Comparison of ENCODE assay signal across 12 cellular contexts in genomic region chr12:45615268-45615667, GRCh38.
DNase-seq lines count a peak whose midpoint lies in the region; ATAC-seq and TF ChIP-seq lines count a peak whose summit lies in the region.
"Had no signal": no experiment of that assay in that cellular context is flagged by ENCODE, and none has a peak within 500 bp of the region (broad histone marks: within the 10 kb centered on the region; RNA-seq: fewer than 3 reads in every experiment).

No MANE protein-coding gene starts in this region.

- peak overlapping the region in 1 of 2 donors; percentile 78 for H3K27ac Mint-ChIP-seq in natural killer cell treated with Interleukin-12 subunit alpha and Interleukin-12 subunit beta and Interleukin-15 and Interleukin-18, amount 100 ng/mL, for 72 hours
- H3K27ac Mint-ChIP-seq: activated T-helper 17 cell treated with anti-CD3 and anti-CD28 coated beads, Interleukin-2, amount 50 U/mL, for 72 hours; CD4-positive, CD25-positive, alpha-beta regulatory T cell; IgD-negative memory B cell had no signal

- H3K9me3 ChIP-seq in SJSA1 (replicated peaks) = no peaks in the 10 kb centered on the region

- no peak overlapping the region for H3K4me3 ChIP-seq in NB4 (ENCODE audit: low read depth, low read length)
- no peak overlapping the region for H3K4me3 ChIP-seq in SJSA1

- H3K27me3 Mint-ChIP-seq in natural killer cell treated with Interleukin-12 subunit alpha and Interleukin-12 subunit beta and Interleukin-15 and Interleukin-18, amount 100 ng/mL, for 72 hours = no peaks in the 10 kb centered on the region

- TF ChIP-seq CTCF in NB4 (IDR thresholded peaks at IDR 0.05; ENCODE audit: low read depth, low read length) = no peak

- DNase-seq in COLO668 (lab: John Stamatoyannopoulos, UW; ENCODE audit: unreplicated experiment) = peak; percentile 72
- DNase-seq in NB4 (ENCODE audit: low read depth) = peak; percentile 33
- DNase-seq in SJSA1 (ENCODE audit: low read depth in 1 of 2, low spot score in 2 of 2) = peak; percentile 63 to 69
- peak; percentile 58 for DNase-seq in hepatic stellate cell (ENCODE audit: low spot score)
- DNase-seq in ureter (ENCODE audit: low spot score) = no peak
- DNase-seq in HK-2 (ENCODE audit: unreplicated experiment) = no peak
- no peak for DNase-seq in natural killer cell treated with Interleukin-12 subunit alpha and Interleukin-12 subunit beta and Interleukin-15 and Interleukin-18, amount 100 ng/mL, for 72 hours (ENCODE audit: low spot score)
- DNase-seq: CD4-positive, CD25-positive, alpha-beta regulatory T cell; stimulated activated CD4-positive, alpha-beta T cell treated with anti-CD3 and anti-CD28 coated beads, Interleukin-4, amount 100 ng/mL, for 4 hours had no signal

- no peak overlapping the region for H3K27ac ChIP-seq in SJSA1

- no peak for TF ChIP-seq POLR2A in NB4 (IDR thresholded peaks at IDR 0.05; ENCODE audit: extremely low read depth, insufficient read length)

- H3K36me3 ChIP-seq in SJSA1 = no peaks in the 10 kb centered on the region

- no peak for ATAC-seq in HG03196 (IDR thresholded peaks at IDR 0.05; ENCODE audit: unreplicated experiment)
- ATAC-seq in natural killer cell treated with Interleukin-12 subunit alpha and Interleukin-12 subunit beta and Interleukin-15 and Interleukin-18, amount 100 ng/mL, for 72 hours = no peak
- ATAC-seq: activated T-helper 17 cell treated with anti-CD3 and anti-CD28 coated beads, Interleukin-2, amount 50 U/mL, for 72 hours had no signal

- peaks cover 31 to 39% of the 10 kb centered on the region in 2 donors for H3K4me1 Mint-ChIP-seq in natural killer cell treated with Interleukin-12 subunit alpha and Interleukin-12 subunit beta and Interleukin-15 and Interleukin-18, amount 100 ng/mL, for 72 hours (ENCODE audit: low read depth in 2 of 2)
- H3K4me1 Mint-ChIP-seq: activated T-helper 17 cell treated with anti-CD3 and anti-CD28 coated beads, Interleukin-2, amount 50 U/mL, for 72 hours had no signal

- H3K4me1 ChIP-seq in SJSA1 (replicated peaks) = peaks cover 28% of the 10 kb centered on the region

- no peaks in the 10 kb centered on the region for H3K9me3 Mint-ChIP-seq in natural killer cell treated with Interleukin-12 subunit alpha and Interleukin-12 subunit beta and Interleukin-15 and Interleukin-18, amount 100 ng/mL, for 72 hours
- H3K9me3 Mint-ChIP-seq: activated T-helper 17 cell treated with anti-CD3 and anti-CD28 coated beads, Interleukin-2, amount 50 U/mL, for 72 hours had no signal

- H3K27me3 ChIP-seq in SJSA1 (replicated peaks) = no peaks in the 10 kb centered on the region

- H3K4me3 Mint-ChIP-seq in natural killer cell treated with Interleukin-12 subunit alpha and Interleukin-12 subunit beta and Interleukin-15 and Interleukin-18, amount 100 ng/mL, for 72 hours = no peak overlapping the region
- H3K4me3 Mint-ChIP-seq: activated T-helper 17 cell treated with anti-CD3 and anti-CD28 coated beads, Interleukin-2, amount 50 U/mL, for 72 hours; CD4-positive, CD25-positive, alpha-beta regulatory T cell; IgD-negative memory B cell had no signal

- H3K36me3 Mint-ChIP-seq in natural killer cell treated with Interleukin-12 subunit alpha and Interleukin-12 subunit beta and Interleukin-15 and Interleukin-18, amount 100 ng/mL, for 72 hours = no peaks in the 10 kb centered on the region
- H3K36me3 Mint-ChIP-seq: CD4-positive, CD25-positive, alpha-beta regulatory T cell; IgD-negative memory B cell had no signal

Comparison
In these comparisons a context has a peak if more than half of its experiments do, and no peak if none do; other contexts are left out.
1. DNase-seq: peak in COLO668 (single experiment), NB4 (single experiment), SJSA1 (2 of 2) and hepatic stellate cell (single experiment); none in ureter (single experiment), HK-2 (single experiment) and natural killer cell treated with Interleukin-12 subunit alpha and Interleukin-12 subunit beta and Interleukin-15 and Interleukin-18, amount 100 ng/mL, for 72 hours (single experiment).